21 cellular contexts compared by ENCODE assay signal in the genomic region with DNA sequence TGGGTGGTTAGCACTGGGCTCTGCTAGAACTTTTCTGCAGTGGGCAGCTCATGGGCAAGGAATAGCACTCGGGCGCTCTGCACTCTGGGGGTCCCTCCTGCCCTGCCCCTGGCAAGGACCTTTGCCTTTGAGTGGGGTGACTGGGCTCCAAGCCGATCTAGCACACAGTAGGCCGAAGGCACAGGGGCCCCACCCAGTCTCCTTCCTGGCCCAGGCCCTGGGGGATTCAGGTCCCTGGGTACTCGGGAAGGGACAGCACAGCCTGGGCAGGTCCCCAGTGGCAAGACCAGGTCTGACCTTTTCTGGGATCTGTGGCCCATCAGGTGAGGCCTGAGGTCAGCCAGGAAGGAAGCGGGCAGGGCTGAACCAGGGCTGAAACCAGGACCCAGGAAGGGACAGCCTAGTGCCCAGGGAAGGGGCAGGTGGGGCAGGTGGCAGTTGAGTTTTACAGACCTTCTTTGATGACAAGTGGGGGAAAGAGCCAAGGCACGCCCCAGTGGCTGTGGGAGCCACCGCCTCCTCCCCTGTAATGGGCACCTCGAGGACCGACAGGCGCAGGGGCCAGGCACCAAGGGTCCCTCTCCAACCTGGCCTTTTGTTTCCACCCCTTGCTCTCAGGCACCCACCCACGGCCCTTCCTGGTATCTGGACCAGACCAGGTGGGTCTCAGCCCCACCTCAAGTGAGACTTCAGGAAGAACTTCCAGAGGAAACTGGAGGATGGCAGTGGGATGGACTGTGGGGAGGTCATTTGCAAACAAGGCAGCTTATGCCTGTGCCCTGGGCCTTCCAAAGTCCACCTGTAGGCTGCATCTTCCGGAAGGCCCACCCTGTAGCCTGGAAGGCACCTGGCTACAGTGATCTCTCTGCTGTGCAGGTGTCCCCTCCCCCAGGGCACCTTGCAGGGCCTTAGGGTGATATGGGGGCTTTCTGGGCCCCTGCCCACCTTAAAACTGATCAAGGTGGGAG. TPM values are rescaled to one million over a fixed set of nuclear protein-coding genes. Genes with fewer than 3 reads are reported as not detected.
DNase-seq lines count a peak whose midpoint lies in the region; ATAC-seq and TF ChIP-seq lines count a peak whose summit lies in the region.
"Had no signal": no experiment of that assay in that cellular context is flagged by ENCODE, and none has a peak within 500 bp of the region (broad histone marks: within the 10 kb centered on the region; RNA-seq: fewer than 3 reads in every experiment).

No MANE protein-coding gene starts in this region.

- CTCF ChIA-PET in CD4-positive, alpha-beta T cell (lab: Charles Lee) = no interaction called here
- CTCF ChIA-PET in IMR-90 (lab: Yijun Ruan, JAX) = no interaction called here

- H2AK9ac ChIP-seq in IMR-90 (replicated peaks; ENCODE audit: low read depth, low read length, poor library complexity) = peak overlapping the region; percentile 47

- H3K9ac ChIP-seq in IMR-90 (ENCODE audit: low read depth, low read length) (no peak overlapping the region), colonic mucosa (ENCODE audit: low read depth in 2 of 2, low read length in 2 of 2) (peak overlapping the region; percentile 88)

- H3K9me1 ChIP-seq in IMR-90 (ENCODE audit: insufficient read depth, low read length) = no peaks in the 10 kb centered on the region

- no peaks in the 10 kb centered on the region for H3K4me1 ChIP-seq in IMR-90 (ENCODE audit: control insufficient read depth, insufficient read depth, low read length)
- peaks cover 3% of the 10 kb centered on the region for H3K4me1 ChIP-seq in colonic mucosa

- no peak overlapping the region for H2BK20ac ChIP-seq in IMR-90 (ENCODE audit: low read depth, low read length)

- no peak overlapping the region for H4K91ac ChIP-seq in IMR-90 (ENCODE audit: insufficient read depth, low read depth, low read length)

- H2AK5ac ChIP-seq in IMR-90 (ENCODE audit: low read depth, low read length) = no peak overlapping the region

- peaks cover 11% of the 10 kb centered on the region for H3K4me1 Mint-ChIP-seq in CD4-positive, alpha-beta T cell (ENCODE audit: low read depth)
- no peaks in the 10 kb centered on the region for H3K4me1 Mint-ChIP-seq in nephron

- BruUV-seq in IMR-90 (replicated peaks; lab: Mats Ljungman, UMichigan) = no TSS peak

- ATAC-seq in CD4-positive, alpha-beta T cell (ENCODE audit: poor library complexity) = no peak
- no peak for ATAC-seq in IMR-90 (ENCODE audit: low read depth)
- no peak for ATAC-seq in HG03135 (IDR thresholded peaks at IDR 0.05; ENCODE audit: unreplicated experiment)
- ATAC-seq: activated naive CD8-positive, alpha-beta T cell treated with anti-CD3 and anti-CD28 coated beads, Interleukin-2, amount 50 U/mL, for 24 hours had no signal

- H4K8ac ChIP-seq in IMR-90 (ENCODE audit: low read depth in 2 of 2, low read length in 2 of 2) = no peak overlapping the region

- H3K9me3 Mint-ChIP-seq in CD4-positive, alpha-beta T cell = no peaks in the 10 kb centered on the region
- H3K9me3 Mint-ChIP-seq in nephron = no peaks in the 10 kb centered on the region
- H3K9me3 Mint-ChIP-seq: activated naive CD8-positive, alpha-beta T cell treated with anti-CD3 and anti-CD28 coated beads, Interleukin-2, amount 50 U/mL, for 24 hours; brain; nephron progenitor cell had no signal

- dilution Hi-C loops in IMR-90 (cut with HindIII; ENCODE audit: low sequenced_read_pairs, unreplicated experiment) = no loop called here

- no peak overlapping the region for H2BK15ac ChIP-seq in IMR-90 (ENCODE audit: low read depth, low read length)

- peak overlapping the region; percentile 51 for H3K4me3 Mint-ChIP-seq in CD4-positive, alpha-beta T cell
- peak overlapping the region; percentile 29 to 57 (median 38) for H3K4me3 Mint-ChIP-seq in nephron

- POLR2A ChIA-PET in CD4-positive, alpha-beta T cell (lab: Charles Lee) = no interaction called here
- POLR2A ChIA-PET in IMR-90 (lab: Charles Lee; ENCODE audit: unreplicated experiment) = no interaction called here

- H3K56ac ChIP-seq in IMR-90 (ENCODE audit: extremely low read depth, insufficient read depth, low read length) = no peak overlapping the region

- TF ChIP-seq RAD21 in IMR-90 (IDR thresholded peaks at IDR 0.05; ENCODE audit: low read length) = no peak

- peaks cover 8% of the 10 kb centered on the region for H3K27me3 ChIP-seq in CD4-positive, alpha-beta T cell (ENCODE audit: control insufficient read depth, insufficient read depth, low read length)
- H3K27me3 ChIP-seq in IMR-90 (ENCODE audit: control insufficient read depth, insufficient read depth, low read length) = peaks cover 41% of the 10 kb centered on the region
- H3K27me3 ChIP-seq in colonic mucosa = no peaks in the 10 kb centered on the region

- H3K36me3 Mint-ChIP-seq in CD4-positive, alpha-beta T cell (ENCODE audit: low read depth) = no peaks in the 10 kb centered on the region
- H3K36me3 Mint-ChIP-seq in nephron (ENCODE audit: low read depth) = no peaks in the 10 kb centered on the region
- H3K36me3 Mint-ChIP-seq: brain had no signal

- no peak for TF ChIP-seq CTCF in CD4-positive, alpha-beta T cell (IDR thresholded peaks at IDR 0.05)
- TF ChIP-seq CTCF in IMR-90 (conservative IDR thresholded peaks at IDR 0.05; ENCODE audit: low read depth, low read length) = no peak
- TF ChIP-seq CTCF in colonic mucosa (IDR thresholded peaks at IDR 0.05) = no peak
- TF ChIP-seq CTCF in nephron (IDR thresholded peaks at IDR 0.05; ENCODE audit: unreplicated experiment in 3 of 3) = no peak

- H3K23ac ChIP-seq in IMR-90 (ENCODE audit: low read depth, low read length) = no peak overlapping the region

- H3K79me1 ChIP-seq in IMR-90 (ENCODE audit: low read depth in 1 of 2, low read length in 2 of 2) = no peaks in the 10 kb centered on the region

- no peak overlapping the region for H3K27ac Mint-ChIP-seq in CD4-positive, alpha-beta T cell
- H3K27ac Mint-ChIP-seq in nephron = no peak overlapping the region
- H3K27ac Mint-ChIP-seq: activated naive CD8-positive, alpha-beta T cell treated with anti-CD3 and anti-CD28 coated beads, Interleukin-2, amount 50 U/mL, for 24 hours; brain; nephron progenitor cell had no signal

- no peak overlapping the region for H2AFZ ChIP-seq in IMR-90 (replicated peaks; ENCODE audit: low read length, poor library complexity)

- no peak overlapping the region for H3K14ac ChIP-seq in IMR-90 (replicated peaks; ENCODE audit: low read depth, low read length)

- DNase-seq in CD4-positive, alpha-beta T cell = no peak
- DNase-seq in IMR-90 (no peak), colonic mucosa (peak; percentile 83), NCI-H526 (lab: John Stamatoyannopoulos, UW) (no peak), G401 (ENCODE audit: low spot score) (no peak), kidney glomerular epithelial cell (lab: John Stamatoyannopoulos, UW) (no peak)
- DNase-seq: activated CD4-positive, alpha-beta T cell treated with anti-CD3 and anti-CD28 coated beads for 1 hour; activated naive CD8-positive, alpha-beta T cell treated with anti-CD3 and anti-CD28 coated beads, Interleukin-2, amount 50 U/mL, for 24 hours; dermis blood vessel endothelial cell; heart right ventricle; lower lobe of right lung; NCI-H1105 treated with DMSO at 0.1 percent for 48 hours; NCI-H524 treated with DMSO at 0.1 percent for 48 hours; small intestine; stimulated activated CD4-positive, alpha-beta T cell treated with anti-CD3 and anti-CD28 coated beads, Interleukin-4, amount 100 ng/mL, for 1 hour had no signal

- H3K4ac ChIP-seq in IMR-90 (ENCODE audit: low read depth, low read length) = no peak overlapping the region

- no peak for TF ChIP-seq POLR2A in IMR-90 (IDR thresholded peaks at IDR 0.05; ENCODE audit: low read depth, low read length)

- no peaks in the 10 kb centered on the region; the same call in 1 of the 2 replicates for H4K20me1 ChIP-seq in IMR-90 (ENCODE audit: insufficient read depth, low read length)

- H4K5ac ChIP-seq in IMR-90 (ENCODE audit: low read depth, low read length) = no peak overlapping the region

- H2BK120ac ChIP-seq in IMR-90 (ENCODE audit: low read depth, low read length) = no peak overlapping the region

- no peak overlapping the region for H2BK5ac ChIP-seq in IMR-90 (ENCODE audit: low read depth, low read length, poor library complexity, severe bottlenecking)

- no peak overlapping the region for H3K27ac ChIP-seq in CD4-positive, alpha-beta T cell (ENCODE audit: low read depth, low read length)
- no peak overlapping the region for H3K27ac ChIP-seq in IMR-90 (ENCODE audit: insufficient read depth, low read length)
- H3K27ac ChIP-seq in colonic mucosa = peak overlapping the region; percentile 87
- H3K27ac ChIP-seq: heart right ventricle, lower lobe of right lung had no signal

- no peak overlapping the region for H3K4me3 ChIP-seq in IMR-90 (ENCODE audit: insufficient read depth, low read depth, low read length)
- H3K4me3 ChIP-seq in colonic mucosa = peak overlapping the region; percentile 50

- intact Hi-C loops in CD4-positive, alpha-beta T cell (cut with DNase I, micrococcal nuclease) = no loop called here
- intact Hi-C loops in IMR-90 (cut with micrococcal nuclease) = no loop called here
- intact Hi-C loops in colonic mucosa (cut with DNase I) = loop anchor here (10.0 kb wide), 1 partner anchor 91 kb away; no protein-coding TSS in a partner anchor

- in situ Hi-C loops in IMR-90 (cut with MboI; ENCODE audit: low sequenced_read_pairs) (no loop called here), G401 (cut with HindIII; ENCODE audit: low sequenced_read_pairs) (no loop called here)

- H3K4me2 ChIP-seq in IMR-90 (ENCODE audit: low read depth, low read length) = no peak overlapping the region

- no peak overlapping the region for H3K18ac ChIP-seq in IMR-90 (ENCODE audit: low read depth, low read length)

- 67% methylated on average over 7 of the region's 13 CpGs; no CpG with 5 or more reads in 1 of the 2 experiments for WGBS in IMR-90 (ENCODE audit: extremely low coverage in 2 of 2, insufficient read length in 1 of 2), 2 experiments

- no peaks in the 10 kb centered on the region for H3K9me3 ChIP-seq in CD4-positive, alpha-beta T cell (ENCODE audit: control insufficient read depth, low read length)
- no peaks in the 10 kb centered on the region for H3K9me3 ChIP-seq in IMR-90 (ENCODE audit: control insufficient read depth, insufficient read depth, low read length)
- H3K9me3 ChIP-seq in colonic mucosa = no peaks in the 10 kb centered on the region
- H3K9me3 ChIP-seq: heart right ventricle, lower lobe of right lung had no signal

- H3K36me3 ChIP-seq in IMR-90 (ENCODE audit: control insufficient read depth, insufficient read depth, low read length) = no peaks in the 10 kb centered on the region
- no peaks in the 10 kb centered on the region for H3K36me3 ChIP-seq in colonic mucosa
- H3K36me3 ChIP-seq: heart right ventricle, lower lobe of right lung had no signal

- H3K27me3 Mint-ChIP-seq in CD4-positive, alpha-beta T cell = peaks cover 17% of the 10 kb centered on the region
- H3K27me3 Mint-ChIP-seq in nephron (ENCODE audit: low read depth) = peaks cover 47% of the 10 kb centered on the region

RNA-seq across cellular contexts. Expression of a gene that starts 0.9 kb away (rescaled TPM):
- under 1 TPM; 0.34 to 0.41 TPM for total RNA-seq in CD4-positive, alpha-beta T cell
- total RNA-seq in IMR-90 (2012; rRNA removed) = under 0.01 and 0.18 TPM in 2 replicates
- polyA plus RNA-seq in IMR-90 (2012; rRNA removed) = 0.09 TPM in 2 replicates
- 0.20 TPM in 1 of 2 replicates, not detected in the other for polyA plus RNA-seq in IMR-90 (2012; cell fraction: cytosol; rRNA removed)
- polyA plus RNA-seq in IMR-90 (2012; cell fraction: nucleus; rRNA removed; ENCODE audit: low replicate concordance) = 0.83 and 1.3 TPM in 2 replicates
- total RNA-seq in colonic mucosa = 100 to 1,000 TPM in 1 of 2 donors, 10 to 100 TPM in 1; 76.9 to 156 TPM
- 130 and 138 TPM in 2 replicates for total RNA-seq in G401 (2014; rRNA removed; shearing (Covaris generic))
- total RNA-seq: H4, RPMI7951 had no signal

RNA-seq across cellular contexts. Expression of a gene that starts 15.9 kb away (rescaled TPM):
- 10 to 100 TPM; 48.4 to 51.3 TPM for total RNA-seq in CD4-positive, alpha-beta T cell
- total RNA-seq in IMR-90 (2012; rRNA removed) = 19.2 and 22.8 TPM in 2 replicates
- 41.3 and 43.8 TPM in 2 replicates for polyA plus RNA-seq in IMR-90 (2012; rRNA removed)
- polyA plus RNA-seq in IMR-90 (2012; cell fraction: cytosol; rRNA removed) = 11.2 and 23.0 TPM in 2 replicates
- polyA plus RNA-seq in IMR-90 (2012; cell fraction: nucleus; rRNA removed; ENCODE audit: low replicate concordance) = 241 and 472 TPM in 2 replicates
- 10 to 100 TPM; 31.6 to 61.7 TPM for total RNA-seq in colonic mucosa
- total RNA-seq in G401 (2014; rRNA removed; shearing (Covaris generic)) = 41.5 and 67.0 TPM in 2 replicates

RNA-seq across cellular contexts. Expression of a gene that starts 35.7 kb away (rescaled TPM):
- 10 to 100 TPM; 82.7 to 84.0 TPM for total RNA-seq in CD4-positive, alpha-beta T cell
- total RNA-seq in IMR-90 (2012; rRNA removed) (13.3 and 14.2 TPM in 2 replicates), colonic mucosa (10 to 100 TPM; 12.9 to 23.3 TPM)
- 19.8 and 23.2 TPM in 2 replicates for polyA plus RNA-seq in IMR-90 (2012; rRNA removed)
- 20.8 and 28.8 TPM in 2 replicates for polyA plus RNA-seq in IMR-90 (2012; cell fraction: cytosol; rRNA removed)
- 38.3 and 68.2 TPM in 2 replicates for polyA plus RNA-seq in IMR-90 (2012; cell fraction: nucleus; rRNA removed; ENCODE audit: low replicate concordance)
- 70.5 and 73.5 TPM in 2 replicates for total RNA-seq in G401 (2014; rRNA removed; shearing (Covaris generic))

RNA-seq across cellular contexts. Expression of a gene that starts 48.8 kb away (rescaled TPM):
- total RNA-seq in CD4-positive, alpha-beta T cell = under 1 TPM; 0.14 to 0.69 TPM
- total RNA-seq in IMR-90 (2012; rRNA removed) (0.56 and 0.90 TPM in 2 replicates), colonic mucosa (under 1 TPM; 0.27 to 0.62 TPM)
- 1.4 and 1.6 TPM in 2 replicates for polyA plus RNA-seq in IMR-90 (2012; rRNA removed)
- polyA plus RNA-seq in IMR-90 (2012; cell fraction: cytosol; rRNA removed) = 1.0 and 1.2 TPM in 2 replicates
- polyA plus RNA-seq in IMR-90 (2012; cell fraction: nucleus; rRNA removed; ENCODE audit: low replicate concordance) = 16.1 and 24.8 TPM in 2 replicates
- total RNA-seq in G401 (2014; rRNA removed; shearing (Covaris generic)) = 0.98 and 1.1 TPM in 2 replicates

RNA-seq across cellular contexts. Expression of a gene that starts 49.0 kb away (rescaled TPM):
- 10 to 100 TPM; 41.9 to 43.5 TPM for total RNA-seq in CD4-positive, alpha-beta T cell
- total RNA-seq in IMR-90 (2012; rRNA removed) = 35.5 and 35.8 TPM in 2 replicates
- polyA plus RNA-seq in IMR-90 (2012; rRNA removed) = 18.7 and 20.6 TPM in 2 replicates
- polyA plus RNA-seq in IMR-90 (2012; cell fraction: cytosol; rRNA removed) = 10.2 and 12.1 TPM in 2 replicates
- 8.6 and 11.6 TPM in 2 replicates for polyA plus RNA-seq in IMR-90 (2012; cell fraction: nucleus; rRNA removed; ENCODE audit: low replicate concordance)
- total RNA-seq in colonic mucosa = 10 to 100 TPM; 63.6 to 82.5 TPM
- total RNA-seq in G401 (2014; rRNA removed; shearing (Covaris generic)) = 30.7 and 33.9 TPM in 2 replicates

Comparison
In these comparisons a context has a peak if more than half of its experiments do, and no peak if none do; other contexts are left out.
1. RNA of a gene that starts 0.9 kb away (total RNA-seq): 76.9 to 156 TPM in colonic mucosa and 130 to 138 TPM in G401; 0.34 to 0.41 TPM in CD4-positive, alpha-beta T cell and under 0.01 to 0.18 TPM in IMR-90; every median in the first group is over 10 times any median in the second.